24 cellular contexts compared by ENCODE assay signal in the genomic region with DNA sequence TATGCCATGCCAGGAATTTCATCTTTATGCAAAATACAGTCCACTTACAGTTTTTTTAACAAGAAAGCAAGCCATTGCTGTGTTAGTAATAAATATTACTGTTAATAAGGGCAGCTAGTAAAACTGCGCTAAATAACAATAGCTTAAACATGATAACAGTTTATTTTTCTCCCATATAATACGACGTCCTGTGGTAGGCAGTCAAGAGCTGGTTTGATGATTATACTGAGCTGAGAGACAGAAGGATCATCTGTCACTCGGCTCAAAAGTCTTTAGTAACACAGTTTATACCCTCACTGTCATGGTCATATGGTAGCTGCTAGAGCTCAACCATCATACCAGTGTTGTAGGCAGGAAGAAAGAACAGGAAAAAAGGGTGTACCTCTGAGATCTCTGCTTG. TPM values are rescaled to one million over a fixed set of nuclear protein-coding genes. Genes with fewer than 3 reads are reported as not detected.
DNase-seq lines count a peak whose midpoint lies in the region; FAIRE-seq and TF ChIP-seq lines count a peak whose summit lies in the region.
"Had no signal": no experiment of that assay in that cellular context is flagged by ENCODE, and none has a peak within 500 bp of the region (broad histone marks: within the 10 kb centered on the region; RNA-seq: fewer than 3 reads in every experiment).

No MANE protein-coding gene starts in this region.

- POLR2A ChIA-PET in A673 (lab: Charles Lee; ENCODE audit: low non-redundant PET) = no interaction called here

- H3K9me3 ChIP-seq in endocrine pancreas (ENCODE audit: control insufficient read depth, low read length) (no peaks in the 10 kb centered on the region), spleen (no peaks in the 10 kb centered on the region), A673 (ENCODE audit: low read depth, low read length, poor library complexity, severe bottlenecking) (no peaks in the 10 kb centered on the region)
- H3K9me3 ChIP-seq: BE2C; BLaER1 treated with 17β-estradiol and CSF1 and Interleukin-3, amounts not matched to agents 10 nM and 100 nM; HAP-1 had no signal

- no peaks in the 10 kb centered on the region for H3K27me3 ChIP-seq in endocrine pancreas (ENCODE audit: control insufficient read depth, insufficient read depth, low read length)
- no peaks in the 10 kb centered on the region for H3K27me3 ChIP-seq in spleen (replicated peaks in 1 of 7)
- H3K27me3 ChIP-seq in A673 (replicated peaks; ENCODE audit: insufficient read depth, low read depth, low read length, poor library complexity) = no peaks in the 10 kb centered on the region
- H3K27me3 ChIP-seq: BE2C; BLaER1 treated with 17β-estradiol and CSF1 and Interleukin-3, amounts not matched to agents 10 nM and 100 nM had no signal

- H3K27ac ChIP-seq in spleen (no peak overlapping the region), A673 (ENCODE audit: low read depth, low read length, poor library complexity, severe bottlenecking) (no peak overlapping the region)
- H3K27ac ChIP-seq: BLaER1 treated with 17β-estradiol and CSF1 and Interleukin-3, amounts not matched to agents 10 nM and 100 nM had no signal

- CTCF ChIA-PET in A673 (lab: Charles Lee) = no interaction called here

- H3K4me1 ChIP-seq in endocrine pancreas (ENCODE audit: control insufficient read depth, insufficient read depth, low read length) = peaks cover 45% of the 10 kb centered on the region
- no peaks in the 10 kb centered on the region for H3K4me1 ChIP-seq in spleen
- no peaks in the 10 kb centered on the region for H3K4me1 ChIP-seq in A673 (ENCODE audit: insufficient read depth, low read length, poor library complexity, severe bottlenecking)
- H3K4me1 ChIP-seq: BE2C; BLaER1 treated with 17β-estradiol and CSF1 and Interleukin-3, amounts not matched to agents 10 nM and 100 nM; HAP-1 had no signal

- no peak for TF ChIP-seq CTCF in D721Med (IDR thresholded peaks at IDR 0.05; ENCODE audit: insufficient read depth, missing control alignments)
- TF ChIP-seq CTCF in spleen (IDR thresholded peaks at IDR 0.05 in 8 of 11, conservative IDR thresholded peaks at IDR 0.05 in 3 of 11) = no peak
- TF ChIP-seq CTCF in A673 (conservative IDR thresholded peaks at IDR 0.05; ENCODE audit: low read depth, low read length) = no peak

- 87 to 91% (median 90%) methylated on average over 4 of the region's 4 CpGs for WGBS in spleen, 5 donors

- no TSS peak for BruUV-seq in A673 (replicated peaks; lab: Mats Ljungman, UMichigan)

- no peak for TF ChIP-seq POLR2A in spleen (IDR thresholded peaks at IDR 0.05)

- DNase-seq in NCI-H82 (lab: John Stamatoyannopoulos, UW) = peak; percentile 2
- DNase-seq in NCI-H82 treated with DMSO at 0.1 percent for 48 hours (lab: John Stamatoyannopoulos, UW; ENCODE audit: unreplicated experiment) = no peak
- DNase-seq in D721Med (ENCODE audit: insufficient read length, low spot score) = no peak
- DNase-seq in NCI-H187 treated with DMSO at 0.1 percent for 48 hours (lab: John Stamatoyannopoulos, UW) = peak; percentile 27
- DNase-seq in T-helper 2 cell = no peak
- no peak for DNase-seq in spleen
- DNase-seq in A673 (ENCODE audit: low spot score) = no peak
- DNase-seq: ACHN; AML-193; BE2C; Calu3; CD4-positive, alpha-beta memory T cell; COR-L47; DMS153; DND-41; GOT3; HFFc6 had no signal

- peak; percentile 91 for FAIRE-seq in D721Med (lab: Jason Lieb, UNC)
- FAIRE-seq: A204.1, G401.6, GM12892, H54 had no signal

- H3K36me3 ChIP-seq in endocrine pancreas (ENCODE audit: control insufficient read depth, insufficient read depth, low read length) = no peaks in the 10 kb centered on the region
- H3K36me3 ChIP-seq in spleen = peaks cover 0 to 19% (median 0%) of the 10 kb centered on the region in 6 donors
- no peaks in the 10 kb centered on the region for H3K36me3 ChIP-seq in A673 (ENCODE audit: insufficient read depth, low read length, poor library complexity, severe bottlenecking)
- H3K36me3 ChIP-seq: BE2C; BLaER1 treated with 17β-estradiol and CSF1 and Interleukin-3, amounts not matched to agents 10 nM and 100 nM; HAP-1 had no signal

- intact Hi-C loops in spleen (cut with DNase I; ENCODE audit: low total_unique reads) (no loop called here), A673 (cut with micrococcal nuclease; ENCODE audit: unreplicated experiment) (no loop called here)

- H3K9ac ChIP-seq in endocrine pancreas (ENCODE audit: control insufficient read depth, insufficient read depth, low read length) = peak overlapping the region; percentile 51
- H3K9ac ChIP-seq: BLaER1 treated with 17β-estradiol and CSF1 and Interleukin-3, amounts not matched to agents 10 nM and 100 nM had no signal

- H3K4me3 ChIP-seq in endocrine pancreas (ENCODE audit: control insufficient read depth, insufficient read depth, low read length) (peak overlapping the region; percentile 75), spleen (no peak overlapping the region), A673 (ENCODE audit: low read depth, low read length, poor library complexity, severe bottlenecking) (no peak overlapping the region)
- H3K4me3 ChIP-seq: BLaER1 treated with 17β-estradiol and CSF1 and Interleukin-3, amounts not matched to agents 10 nM and 100 nM; HAP-1 had no signal

RNA-seq across cellular contexts. Expression of gene ANGPTL5, which starts 29.1 kb away (rescaled TPM):
- total RNA-seq in spleen = not detected
- not detected for polyA plus RNA-seq in spleen
- not detected in 2 replicates for total RNA-seq in A673 (2021)
- total RNA-seq: Calu3; CD4-positive, alpha-beta memory T cell; HFFc6 had no signal
- polyA plus RNA-seq: CD4-positive, alpha-beta memory T cell had no signal

RNA-seq across cellular contexts. Expression of gene CEP126, which starts 30.6 kb away (rescaled TPM):
- 1 to 10 TPM; 2.0 to 4.4 (median 2.7) TPM for total RNA-seq in spleen
- polyA plus RNA-seq in spleen = 1 to 10 TPM in 2 of 3 donors, under 1 TPM in 1; 0.76 to 3.7 (median 2.2) TPM
- 2.3 and 3.1 TPM in 2 replicates for total RNA-seq in A673 (2021)

Comparison
In these comparisons a context has a peak if more than half of its experiments do, and no peak if none do; other contexts are left out.
1. DNase-seq: peak in NCI-H82 (single experiment) and NCI-H187 treated with DMSO at 0.1 percent for 48 hours (single experiment); none in NCI-H82 treated with DMSO at 0.1 percent for 48 hours (single experiment), D721Med (single experiment), T-helper 2 cell (0 of 5), spleen (single experiment) and A673 (single experiment).